23 cellular contexts compared by ENCODE assay signal in the genomic region with DNA sequence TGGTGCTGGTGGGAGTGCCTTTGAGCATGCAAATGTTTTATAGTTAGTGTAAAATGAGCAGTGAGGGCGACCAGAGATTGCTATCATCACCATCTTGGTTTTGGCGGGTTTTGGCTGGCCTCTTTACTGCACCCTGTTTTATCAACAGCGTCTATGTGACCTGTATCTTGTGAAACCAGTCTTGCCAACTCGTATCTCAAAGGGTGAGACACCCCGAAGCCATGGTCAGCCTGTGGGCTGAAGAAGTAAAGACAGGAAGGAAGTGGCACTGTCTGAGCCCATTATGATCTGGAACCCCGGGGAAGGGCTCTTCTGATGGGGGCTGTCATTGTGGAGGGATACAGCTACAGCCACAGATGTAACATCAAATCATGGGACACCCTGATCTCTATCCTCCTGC.
"Had no signal": no experiment of that assay in that cellular context is flagged by ENCODE, and none has a peak within 500 bp of the region (broad histone marks: within the 10 kb centered on the region; RNA-seq: fewer than 3 reads in every experiment).

No MANE protein-coding gene starts in this region.

- H3K9ac ChIP-seq: KMS-11 had no signal

- H3K27me3 ChIP-seq: SJSA1 had no signal

- H3K36me3 ChIP-seq: SJSA1 had no signal

- H3K4me3 ChIP-seq: K562, SJSA1, SK-N-MC had no signal

- H3K36me3 Mint-ChIP-seq: IgD-negative memory B cell had no signal

- H3K9me3 ChIP-seq: SJSA1 had no signal

- H3K27ac Mint-ChIP-seq: IgD-negative memory B cell had no signal

- DNase-seq: Kasumi-1, MV-4-11, NCI-H1048, NCI-H1105, NCI-H1417, NCI-H1436 treated with DMSO at 0.1 percent for 48 hours, NCI-H1694, NCI-H187 treated with DMSO at 0.1 percent for 48 hours, NCI-H2081, NCI-H2107, NCI-H2227 treated with DMSO at 0.1 percent for 48 hours, NCI-H524, NCI-H526 treated with DMSO at 0.1 percent for 48 hours, NCI-H748 treated with DMSO at 0.1 percent for 48 hours, Right ventricle myocardium superior, RPMI8226, SIG-M5 had no signal

- H3K4me3 Mint-ChIP-seq: IgD-negative memory B cell had no signal

- H3K4me2 ChIP-seq: KMS-11 had no signal

- ATAC-seq: K562 had no signal

- H3K27ac ChIP-seq: HL-60, KMS-11, SJSA1, SK-N-MC had no signal

- H3K4me1 Mint-ChIP-seq: IgD-negative memory B cell had no signal
